In the genomic region with DNA sequence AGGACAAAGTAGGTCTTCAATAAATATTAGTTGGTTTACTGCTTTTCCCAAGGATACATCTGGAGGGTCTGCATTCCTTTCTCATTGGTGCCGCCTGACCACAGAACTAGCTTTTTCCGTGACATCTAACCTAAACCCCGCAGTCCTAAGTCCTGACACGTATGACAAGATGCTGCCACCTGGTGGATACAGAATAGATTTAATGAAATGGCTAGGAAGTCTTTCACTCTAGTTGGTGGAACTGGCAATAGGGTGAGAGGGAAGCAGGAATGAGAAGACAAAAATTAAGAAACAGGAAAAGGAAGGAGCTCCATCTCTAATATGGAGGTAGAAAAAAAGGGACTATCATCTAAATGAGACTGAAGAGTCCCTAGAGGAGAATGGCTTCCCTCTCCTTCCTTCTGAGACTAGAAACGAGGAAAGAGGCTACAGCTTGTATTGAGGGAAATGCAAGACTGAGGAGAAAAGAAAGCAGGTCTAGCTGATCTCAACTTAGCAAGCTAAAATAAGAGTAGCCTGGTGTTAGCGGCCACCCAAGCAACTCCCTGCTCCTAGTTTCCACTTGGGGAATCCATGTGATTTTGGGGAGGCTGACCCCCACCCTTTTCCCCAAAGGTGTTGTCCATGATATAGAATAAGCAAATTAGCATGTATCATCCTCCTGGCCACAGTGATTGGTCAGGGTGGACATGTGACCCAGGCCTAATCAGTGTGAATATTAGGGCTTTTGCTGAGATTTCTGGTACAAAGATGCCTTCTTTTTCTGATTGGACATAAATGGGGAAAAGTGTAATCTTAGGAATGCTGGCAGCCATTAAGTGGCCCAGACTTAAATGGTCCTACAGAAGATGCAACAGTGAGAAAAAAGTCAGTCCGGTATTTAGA, we compare ENCODE assay signal across 8 cellular contexts. TPM values are rescaled to one million over a fixed set of nuclear protein-coding genes. Genes with fewer than 3 reads are reported as not detected.
DNase-seq lines count a peak whose midpoint lies in the region; ATAC-seq, FAIRE-seq and TF ChIP-seq lines count a peak whose summit lies in the region.

No MANE protein-coding gene starts in this region.

- BruUV-seq in GM12878 (replicated peaks; lab: Mats Ljungman, UMichigan), result no TSS peak

- H3F3A ChIP-seq in SU-DHL-6 (ENCODE audit: insufficient read depth), result peaks cover 18% of the 10 kb centered on the region

- in situ Hi-C loops in GM12878 (cut with MboI), result loop anchor here (5.0 kb wide), 1 partner anchor 149 kb away; a partner anchor contains a TSS

- H3K4me3 ChIP-seq in BE2C (ENCODE audit: low read depth, low read length) (no peak overlapping the region), SU-DHL-6 (ENCODE audit: insufficient read depth, low read length, poor library complexity, severe bottlenecking) (no peak overlapping the region), GM12878 (no peak overlapping the region), skeletal muscle cell (ENCODE audit: low read depth, low read length) (no peak overlapping the region)

- SMC1A ChIA-PET in GM12878 (lab: Charles Lee; ENCODE audit: uncharacterized antibody, unreplicated experiment), result interaction anchor here (0.6 to 5.4 kb wide), 32 partner anchors 9 to 494 kb away, joined by 3 to 82 read pairs (median 4); a partner anchor contains a TSS

- RAD21 ChIA-PET in GM12878 (lab: Charles Lee; ENCODE audit: unreplicated experiment), result interaction anchor here (0.6 to 3.3 kb wide), 25 partner anchors 11 to 241 kb away, joined by 3 to 52 read pairs (median 4); a partner anchor contains a TSS

- peak; percentile 64 for ATAC-seq in GM21529 (IDR thresholded peaks at IDR 0.05; ENCODE audit: unreplicated experiment)
- ATAC-seq in GM12878, result peak; percentile 88
- ATAC-seq in HG02884 (IDR thresholded peaks at IDR 0.05; ENCODE audit: unreplicated experiment), result no peak

- peak; percentile 84 for FAIRE-seq in GM12878 (lab: Jason Lieb, UNC)

- peak overlapping the region; percentile 24 for H3K4me2 ChIP-seq in SU-DHL-6 (ENCODE audit: low read depth, low read length, poor library complexity, severe bottlenecking)
- H3K4me2 ChIP-seq in GM12878 (ENCODE audit: control insufficient read depth, insufficient read depth), result peak overlapping the region; percentile 22; the same call in 1 of the 2 replicates

- no peak for TF ChIP-seq EP300 in GM12878 (IDR thresholded peaks at IDR 0.05; ENCODE audit: borderline replicate concordance in 1 of 2, control insufficient read depth in 1 of 2, low read depth in 2 of 2, low read length in 2 of 2)

- intact Hi-C loops in GM12878 (cut with micrococcal nuclease; ENCODE audit: unreplicated experiment), result loop anchor here (1.0 to 2.0 kb wide), 3 partner anchors 40 to 144 kb away; a partner anchor contains a TSS

- H3K9me3 ChIP-seq in BE2C (no peaks in the 10 kb centered on the region), SU-DHL-6 (ENCODE audit: insufficient read depth, low read length) (no peaks in the 10 kb centered on the region), GM12878 (replicated peaks; ENCODE audit: control insufficient read depth, insufficient read depth, low read length) (no peaks in the 10 kb centered on the region)

- H3K9ac ChIP-seq in SU-DHL-6 (ENCODE audit: low read length) (no peak overlapping the region), GM12878 (ENCODE audit: control insufficient read depth, insufficient read depth, low read length) (no peak overlapping the region)

- 14% methylated on average over 7 of the region's 7 CpGs for WGBS in GM12878 (ENCODE audit: insufficient coverage, insufficient replicate concordance, low lambda C conversion rate, missing lambda C conversion rate)

- H3K27ac ChIP-seq in SU-DHL-6 (ENCODE audit: low read depth, low read length) (peak overlapping the region; percentile 20; the same call in 1 of the 2 replicates), GM12878 (ENCODE audit: control insufficient read depth, insufficient read depth) (no peak overlapping the region)

- H3K79me2 ChIP-seq in SU-DHL-6 (ENCODE audit: insufficient read depth, low read length) (peaks cover 6% of the 10 kb centered on the region), GM12878 (ENCODE audit: control insufficient read depth, insufficient read depth, low read length) (peaks cover 18% of the 10 kb centered on the region)

- CTCF ChIA-PET in GM12878 (lab: Yijun Ruan, JAX), result interaction anchor here (0.7 to 8.9 kb wide), 45 partner anchors 9 to 470 kb away, joined by 3 to 189 read pairs (median 5); a partner anchor contains a TSS

- H2AFZ ChIP-seq in SU-DHL-6 (ENCODE audit: low read depth, low read length, severe bottlenecking) (no peak overlapping the region), GM12878 (ENCODE audit: control insufficient read depth, low read depth, low read length) (no peak overlapping the region)

- no peaks in the 10 kb centered on the region for H3K9me2 ChIP-seq in SU-DHL-6 (replicated peaks; ENCODE audit: insufficient read depth, low read length)

- TF ChIP-seq POLR2A in GM12878 (IDR thresholded peaks at IDR 0.05; ENCODE audit: low read depth, low read length), result no peak; the same call in 1 of the 2 replicates

- H3K4me1 ChIP-seq in BE2C, result peaks cover 3% of the 10 kb centered on the region
- no peaks in the 10 kb centered on the region; the same call in 1 of the 2 replicates for H3K4me1 ChIP-seq in GM12878 (ENCODE audit: control insufficient read depth, insufficient read depth, low read length)

- no peaks in the 10 kb centered on the region for H4K20me1 ChIP-seq in SU-DHL-6 (ENCODE audit: low read depth, low read length)
- H4K20me1 ChIP-seq in GM12878 (ENCODE audit: control insufficient read depth, insufficient read depth), result no peaks in the 10 kb centered on the region

- H3K36me3 ChIP-seq in BE2C (peaks cover 10% of the 10 kb centered on the region), SU-DHL-6 (ENCODE audit: low read length) (no peaks in the 10 kb centered on the region), GM12878 (ENCODE audit: control insufficient read depth in 2 of 2, insufficient read depth in 2 of 2, low read length in 1 of 2) (peaks cover 14 to 19% of the 10 kb centered on the region in 2 experiments)

- TF ChIP-seq RAD21 in GM12878 (IDR thresholded peaks at IDR 0.05; ENCODE audit: insufficient read depth, low read depth, low read length), result peak; percentile 77

- POLR2A ChIA-PET in GM12878 (lab: Charles Lee), result interaction anchor here (0.6 to 10.9 kb wide), 12 partner anchors 9 to 234 kb away, joined by 3 to 110 read pairs (median 3); a partner anchor contains a TSS

- DNase-seq in BE2C, result peak; percentile 67
- peak; percentile 82 for DNase-seq in NCI-H146 (lab: John Stamatoyannopoulos, UW)
- DNase-seq in GM12878 (ENCODE audit: low read depth, low spot score), result no peak
- peak; percentile 29 to 90 for DNase-seq in hippocampal formation (lab: John Stamatoyannopoulos, UW)
- DNase-seq in skeletal muscle cell (ENCODE audit: low read depth), result peak; percentile 51

- TF ChIP-seq CTCF in BE2C (IDR thresholded peaks at IDR 0.05; ENCODE audit: low read depth, low read length) (peak; percentile 83), SU-DHL-6 (IDR thresholded peaks at IDR 0.05; ENCODE audit: insufficient read depth, low read length, poor library complexity, severe bottlenecking) (peak; percentile 71), GM12878 (IDR thresholded peaks at IDR 0.05 in 2 of 3, conservative IDR thresholded peaks at IDR 0.05 in 1 of 3; ENCODE audit: control insufficient read depth in 2 of 3, extremely low read depth in 1 of 3, insufficient read depth in 1 of 3, low read depth in 3 of 3, low read length in 3 of 3) (peak; percentile 63 to 78 (median 71))

- H3K27me3 ChIP-seq in BE2C (no peaks in the 10 kb centered on the region), SU-DHL-6 (ENCODE audit: low read length) (no peaks in the 10 kb centered on the region), GM12878 (replicated peaks in 1 of 2; ENCODE audit: control insufficient read depth in 2 of 2, insufficient read depth in 2 of 2, low read length in 1 of 2) (no peaks in the 10 kb centered on the region)

RNA-seq across cellular contexts. Expression of a gene that starts 5.9 kb away (rescaled TPM):
- polyA plus RNA-seq in BE2C (2012; ENCODE audit: insufficient read depth, insufficient read length, low read depth), result 21.9 TPM
- 130 and 156 TPM in 2 replicates for total RNA-seq in GM12878 (2013; cell fraction: nucleolus; rRNA removed)
- total RNA-seq in GM12878 (2014; rRNA removed) (119 and 129 TPM in 2 replicates), GM12878 (2014; rRNA removed; fragmentation: Illumina TruSeq; extraction: Trizol) (136 and 138 TPM in 2 replicates), GM12878 (2021) (119 and 138 TPM in 2 replicates)
- 102 TPM for polyA plus RNA-seq in GM12878 (2011; ENCODE audit: low read depth)
- polyA plus RNA-seq in GM12878 (2011; rRNA removed) (128 and 155 TPM in 2 replicates), GM12878 (2014; fragmentation: Illumina TruSeq; extraction: Trizol) (198 and 209 TPM in 2 replicates), GM12878 (2014; fragmentation: Nextera tagmentation; extraction: Ambion mirVana) (10 to 100 TPM; 14.1 to 18.4 TPM), GM12878 (2014; rRNA removed) (129 and 134 TPM in 2 replicates), GM12878 (2016; fragmentation: Nextera tagmentation; extraction: Ambion mirVana) (10 to 100 TPM; 76.1 to 82.3 TPM)
- polyA plus RNA-seq in GM12878 (2011; cell fraction: cytosol; rRNA removed), result 101 and 106 TPM in 2 replicates
- polyA plus RNA-seq in GM12878 (2011; cell fraction: nucleus; rRNA removed), result 201 and 290 TPM in 2 replicates
- polyA plus RNA-seq in GM12878 (2012), result 81.1 and 81.7 TPM in 2 replicates
- polyA minus RNA-seq in GM12878 (2011; rRNA and poly(A)+ RNA removed), result 125 and 136 TPM in 2 replicates
- polyA minus RNA-seq in GM12878 (2011; cell fraction: cytosol; rRNA and poly(A)+ RNA removed), result 56.4 and 58.2 TPM in 2 replicates
- polyA minus RNA-seq in GM12878 (2011; cell fraction: nucleus; rRNA and poly(A)+ RNA removed), result 58.4 and 69.9 TPM in 2 replicates

RNA-seq across cellular contexts. Expression of a gene that starts 13.9 kb away (rescaled TPM):
- polyA plus RNA-seq in BE2C (2012; ENCODE audit: insufficient read depth, insufficient read length, low read depth), result 87.0 TPM
- 68.9 and 69.2 TPM in 2 replicates for total RNA-seq in GM12878 (2013; cell fraction: nucleolus; rRNA removed)
- 46.3 and 50.0 TPM in 2 replicates for total RNA-seq in GM12878 (2014; rRNA removed)
- total RNA-seq in GM12878 (2014; rRNA removed; fragmentation: Illumina TruSeq; extraction: Trizol), result 27.0 and 27.6 TPM in 2 replicates
- total RNA-seq in GM12878 (2021), result 56.8 and 58.5 TPM in 2 replicates
- 29.3 TPM for polyA plus RNA-seq in GM12878 (2011; ENCODE audit: low read depth)
- 58.8 and 88.3 TPM in 2 replicates for polyA plus RNA-seq in GM12878 (2011; rRNA removed)
- polyA plus RNA-seq in GM12878 (2011; cell fraction: cytosol; rRNA removed), result 103 and 113 TPM in 2 replicates
- polyA plus RNA-seq in GM12878 (2011; cell fraction: nucleus; rRNA removed), result 151 and 222 TPM in 2 replicates
- polyA plus RNA-seq in GM12878 (2012), result 37.7 and 45.0 TPM in 2 replicates
- polyA plus RNA-seq in GM12878 (2014; fragmentation: Illumina TruSeq; extraction: Trizol), result 44.1 and 52.2 TPM in 2 replicates
- polyA plus RNA-seq in GM12878 (2014; fragmentation: Nextera tagmentation; extraction: Ambion mirVana), result 1 to 10 TPM; 3.3 to 7.2 TPM
- 62.9 and 72.2 TPM in 2 replicates for polyA plus RNA-seq in GM12878 (2014; rRNA removed)
- 10 to 100 TPM; 51.2 to 53.1 TPM for polyA plus RNA-seq in GM12878 (2016; fragmentation: Nextera tagmentation; extraction: Ambion mirVana)
- 150 and 166 TPM in 2 replicates for polyA minus RNA-seq in GM12878 (2011; rRNA and poly(A)+ RNA removed)
- 32.1 and 33.4 TPM in 2 replicates for polyA minus RNA-seq in GM12878 (2011; cell fraction: cytosol; rRNA and poly(A)+ RNA removed)
- 40.0 and 60.0 TPM in 2 replicates for polyA minus RNA-seq in GM12878 (2011; cell fraction: nucleus; rRNA and poly(A)+ RNA removed)

RNA-seq across cellular contexts. Expression of a gene that starts 31.4 kb away (rescaled TPM):
- polyA plus RNA-seq in BE2C (2012; ENCODE audit: insufficient read depth, insufficient read length, low read depth), result 34.5 TPM
- total RNA-seq in GM12878 (2013; cell fraction: nucleolus; rRNA removed), result not detected in 2 replicates
- total RNA-seq in GM12878 (2014; rRNA removed), result not detected in 2 replicates
- total RNA-seq in GM12878 (2014; rRNA removed; fragmentation: Illumina TruSeq; extraction: Trizol), result not detected in 2 replicates
- total RNA-seq in GM12878 (2021), result 0.41 and 0.45 TPM in 2 replicates
- not detected for polyA plus RNA-seq in GM12878 (2011; ENCODE audit: low read depth)
- polyA plus RNA-seq in GM12878 (2011; rRNA removed), result not detected in 2 replicates
- polyA plus RNA-seq in GM12878 (2011; cell fraction: cytosol; rRNA removed), result not detected in 2 replicates
- polyA plus RNA-seq in GM12878 (2011; cell fraction: nucleus; rRNA removed), result 0.13 and 0.20 TPM in 2 replicates
- polyA plus RNA-seq in GM12878 (2012), result not detected in 2 replicates
- not detected in 2 replicates for polyA plus RNA-seq in GM12878 (2014; fragmentation: Illumina TruSeq; extraction: Trizol)
- polyA plus RNA-seq in GM12878 (2014; fragmentation: Nextera tagmentation; extraction: Ambion mirVana), result not detected
- not detected in 2 replicates for polyA plus RNA-seq in GM12878 (2014; rRNA removed)
- not detected for polyA plus RNA-seq in GM12878 (2016; fragmentation: Nextera tagmentation; extraction: Ambion mirVana)
- polyA minus RNA-seq in GM12878 (2011; rRNA and poly(A)+ RNA removed), result not detected in 2 replicates
- polyA minus RNA-seq in GM12878 (2011; cell fraction: cytosol; rRNA and poly(A)+ RNA removed), result 1.7 TPM in 1 of 2 replicates, not detected in the other
- polyA minus RNA-seq in GM12878 (2011; cell fraction: nucleus; rRNA and poly(A)+ RNA removed), result not detected in 2 replicates

RNA-seq across cellular contexts. Expression of a gene that starts 58.3 kb away (rescaled TPM):
- 310 TPM for polyA plus RNA-seq in BE2C (2012; ENCODE audit: insufficient read depth, insufficient read length, low read depth)
- 58.5 and 65.0 TPM in 2 replicates for total RNA-seq in GM12878 (2013; cell fraction: nucleolus; rRNA removed)
- total RNA-seq in GM12878 (2014; rRNA removed), result 423 and 434 TPM in 2 replicates
- total RNA-seq in GM12878 (2014; rRNA removed; fragmentation: Illumina TruSeq; extraction: Trizol), result 316 and 317 TPM in 2 replicates
- 348 and 359 TPM in 2 replicates for total RNA-seq in GM12878 (2021)
- 230 TPM for polyA plus RNA-seq in GM12878 (2011; ENCODE audit: low read depth)
- 278 and 418 TPM in 2 replicates for polyA plus RNA-seq in GM12878 (2011; rRNA removed)
- 665 and 683 TPM in 2 replicates for polyA plus RNA-seq in GM12878 (2011; cell fraction: cytosol; rRNA removed)
- polyA plus RNA-seq in GM12878 (2011; cell fraction: nucleus; rRNA removed), result 525 and 562 TPM in 2 replicates
- 329 and 345 TPM in 2 replicates for polyA plus RNA-seq in GM12878 (2012)
- 285 and 429 TPM in 2 replicates for polyA plus RNA-seq in GM12878 (2014; fragmentation: Illumina TruSeq; extraction: Trizol)
- polyA plus RNA-seq in GM12878 (2014; fragmentation: Nextera tagmentation; extraction: Ambion mirVana), result 100 to 1,000 TPM; 508 to 610 TPM
- 538 and 552 TPM in 2 replicates for polyA plus RNA-seq in GM12878 (2014; rRNA removed)
- 100 to 1,000 TPM; 278 to 296 TPM for polyA plus RNA-seq in GM12878 (2016; fragmentation: Nextera tagmentation; extraction: Ambion mirVana)
- polyA minus RNA-seq in GM12878 (2011; rRNA and poly(A)+ RNA removed), result 283 and 422 TPM in 2 replicates
- 99.2 and 117 TPM in 2 replicates for polyA minus RNA-seq in GM12878 (2011; cell fraction: cytosol; rRNA and poly(A)+ RNA removed)
- polyA minus RNA-seq in GM12878 (2011; cell fraction: nucleus; rRNA and poly(A)+ RNA removed), result 79.4 and 82.2 TPM in 2 replicates

RNA-seq across cellular contexts. Expression of a gene that starts 59.0 kb away (rescaled TPM):
- 17.3 TPM for polyA plus RNA-seq in BE2C (2012; ENCODE audit: insufficient read depth, insufficient read length, low read depth)
- total RNA-seq in GM12878 (2013; cell fraction: nucleolus; rRNA removed), result 43.2 and 52.7 TPM in 2 replicates
- total RNA-seq in GM12878 (2014; rRNA removed) (18.0 and 18.8 TPM in 2 replicates), GM12878 (2014; rRNA removed; fragmentation: Illumina TruSeq; extraction: Trizol) (9.9 and 11.0 TPM in 2 replicates), GM12878 (2021) (30.9 and 34.1 TPM in 2 replicates)
- 11.2 TPM for polyA plus RNA-seq in GM12878 (2011; ENCODE audit: low read depth)
- polyA plus RNA-seq in GM12878 (2011; rRNA removed) (7.2 and 17.8 TPM in 2 replicates), GM12878 (2014; fragmentation: Illumina TruSeq; extraction: Trizol) (3.7 and 8.9 TPM in 2 replicates), GM12878 (2014; fragmentation: Nextera tagmentation; extraction: Ambion mirVana) (under 1 TPM; 0.08 to 0.51 TPM), GM12878 (2014; rRNA removed) (17.3 and 18.9 TPM in 2 replicates), GM12878 (2016; fragmentation: Nextera tagmentation; extraction: Ambion mirVana) (1 to 10 TPM; 4.9 to 5.5 TPM)
- polyA plus RNA-seq in GM12878 (2011; cell fraction: cytosol; rRNA removed), result 24.8 and 30.1 TPM in 2 replicates
- 62.8 and 68.6 TPM in 2 replicates for polyA plus RNA-seq in GM12878 (2011; cell fraction: nucleus; rRNA removed)
- polyA plus RNA-seq in GM12878 (2012), result 17.1 and 25.4 TPM in 2 replicates
- 34.8 and 58.8 TPM in 2 replicates for polyA minus RNA-seq in GM12878 (2011; rRNA and poly(A)+ RNA removed)
- 15.6 and 23.5 TPM in 2 replicates for polyA minus RNA-seq in GM12878 (2011; cell fraction: cytosol; rRNA and poly(A)+ RNA removed)
- polyA minus RNA-seq in GM12878 (2011; cell fraction: nucleus; rRNA and poly(A)+ RNA removed), result 42.0 and 67.8 TPM in 2 replicates
